ENCODE assay signal across 29 cellular contexts in the genomic region with DNA sequence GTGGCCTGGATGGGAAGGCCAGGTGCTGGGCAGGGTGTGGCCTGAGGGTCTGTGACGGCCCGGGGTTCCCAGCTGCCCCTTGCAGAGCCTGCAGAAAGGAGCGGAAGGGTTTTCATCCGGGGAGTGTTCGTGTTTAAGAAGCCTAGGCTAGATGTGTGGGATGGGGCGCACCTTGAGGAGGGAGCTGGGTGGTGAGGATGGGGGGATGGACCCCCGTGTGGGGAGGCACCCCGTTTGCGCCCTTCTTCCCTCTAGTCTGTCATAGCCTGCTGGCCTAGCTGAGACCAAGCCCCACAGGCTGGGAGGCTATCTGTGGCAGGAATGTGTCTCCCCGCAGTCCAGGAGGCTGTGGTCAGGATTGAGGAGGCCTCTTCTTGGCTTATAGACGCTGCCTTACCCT. TPM values are rescaled to one million over a fixed set of nuclear protein-coding genes. Genes with fewer than 3 reads are reported as not detected.
"Had no signal": no experiment of that assay in that cellular context is flagged by ENCODE, and none has a peak within 500 bp of the region (broad histone marks: within the 10 kb centered on the region; RNA-seq: fewer than 3 reads in every experiment).

No MANE protein-coding gene starts in this region.

- H2AFZ ChIP-seq: hepatocyte had no signal

- H3K27ac Mint-ChIP-seq: naive thymus-derived CD8-positive, alpha-beta T cell; stimulated activated effector memory CD8-positive, alpha-beta T cell treated with anti-CD3 and anti-CD28 coated beads, Interleukin-12 subunit alpha, Interleukin-12 subunit beta, amount 100 ng/mL, for 72 hours had no signal

- H3K27me3 ChIP-seq: hepatocyte, pancreas, sigmoid colon, spleen, testis, thyroid gland, transverse colon, upper lobe of left lung, vagina had no signal

- ATAC-seq: left cardiac atrium; lower lobe of right lung; naive thymus-derived CD8-positive, alpha-beta T cell; pancreas; right cardiac atrium; stimulated activated effector memory CD8-positive, alpha-beta T cell treated with anti-CD3 and anti-CD28 coated beads, Interleukin-12 subunit alpha, Interleukin-12 subunit beta, amount 100 ng/mL, for 72 hours; stimulated activated naive CD8-positive, alpha-beta T cell treated with anti-CD3 and anti-CD28 coated beads, Interleukin-15, amount 100 ng/mL, for 72 hours had no signal

- DNase-seq: islet precursor cell; kidney glomerular epithelial cell; left cardiac atrium; lower lobe of right lung; mammary epithelial cell; mesenchymal stem cell; naive thymus-derived CD8-positive, alpha-beta T cell; nucleus accumbens; pancreas; retina; sigmoid colon; small intestine; spleen; stimulated activated CD4-positive, alpha-beta T cell treated with anti-CD3 and anti-CD28 coated beads, Interleukin-4, amount 100 ng/mL, for 24 hours; stimulated activated naive CD4-positive, alpha-beta T cell treated with Interleukin-2 at 50 U/mL for 16 hours; stimulated activated naive CD8-positive, alpha-beta T cell treated with anti-CD3 and anti-CD28 coated beads, Interleukin-15, amount 100 ng/mL, for 72 hours; testis; transverse colon; upper lobe of left lung had no signal

- H3K27me3 Mint-ChIP-seq: naive thymus-derived CD8-positive, alpha-beta T cell; stimulated activated naive CD8-positive, alpha-beta T cell treated with anti-CD3 and anti-CD28 coated beads, Interleukin-15, amount 100 ng/mL, for 72 hours had no signal

- H3K4me3 Mint-ChIP-seq: naive thymus-derived CD8-positive, alpha-beta T cell; nephron; stimulated activated effector memory CD8-positive, alpha-beta T cell treated with anti-CD3 and anti-CD28 coated beads, Interleukin-12 subunit alpha, Interleukin-12 subunit beta, amount 100 ng/mL, for 72 hours; stimulated activated naive CD8-positive, alpha-beta T cell treated with anti-CD3 and anti-CD28 coated beads, Interleukin-15, amount 100 ng/mL, for 72 hours had no signal

- H3K4me3 ChIP-seq: hepatocyte, lower lobe of right lung, pancreas, prostate gland, sigmoid colon, spleen, testis, thyroid gland, transverse colon, upper lobe of left lung, vagina had no signal

- H3K4me2 ChIP-seq: hepatocyte had no signal

- H3K9me3 Mint-ChIP-seq: naive thymus-derived CD8-positive, alpha-beta T cell; nephron; stimulated activated effector memory CD8-positive, alpha-beta T cell treated with anti-CD3 and anti-CD28 coated beads, Interleukin-12 subunit alpha, Interleukin-12 subunit beta, amount 100 ng/mL, for 72 hours; stimulated activated naive CD8-positive, alpha-beta T cell treated with anti-CD3 and anti-CD28 coated beads, Interleukin-15, amount 100 ng/mL, for 72 hours had no signal

- H3K27ac ChIP-seq: hepatocyte, lower lobe of right lung, pancreas, prostate gland, sigmoid colon, spleen, testis, transverse colon, upper lobe of left lung, vagina had no signal

- H3K4me1 ChIP-seq: lower lobe of right lung, pancreas, prostate gland, sigmoid colon, testis, transverse colon, upper lobe of left lung, vagina had no signal

- H3K4me1 Mint-ChIP-seq: stimulated activated naive CD8-positive, alpha-beta T cell treated with anti-CD3 and anti-CD28 coated beads, Interleukin-15, amount 100 ng/mL, for 72 hours had no signal

- H3K9me3 ChIP-seq: lower lobe of right lung, pancreas, prostate gland, sigmoid colon, spleen, testis, thyroid gland, transverse colon, upper lobe of left lung, vagina had no signal

- H3K79me2 ChIP-seq: hepatocyte had no signal

RNA-seq across cellular contexts. Expression of a gene that starts 11.9 kb away (rescaled TPM):
- total RNA-seq: hepatocyte, liver, osteoblast, prostate gland, sigmoid colon, testis, thyroid gland, transverse colon, urinary bladder, vagina had no signal
- polyA plus RNA-seq: hepatocyte; liver; mammary epithelial cell; naive thymus-derived CD8-positive, alpha-beta T cell; pancreas; right cardiac atrium; sigmoid colon; small intestine; spleen; urinary bladder had no signal
